In genomic region chr21:43654806-43655489, GRCh38 we compare ENCODE assay signal across 24 cellular contexts. TPM values are rescaled to one million over a fixed set of nuclear protein-coding genes. Genes with fewer than 3 reads are reported as not detected.
DNase-seq lines count a peak whose midpoint lies in the region; ATAC-seq, FAIRE-seq and TF ChIP-seq lines count a peak whose summit lies in the region.
"Had no signal": no experiment of that assay in that cellular context is flagged by ENCODE, and none has a peak within 500 bp of the region (broad histone marks: within the 10 kb centered on the region; RNA-seq: fewer than 3 reads in every experiment).

No MANE protein-coding gene starts in this region.

- H3K27ac Mint-ChIP-seq in activated CD4-positive, alpha-beta T cell treated with anti-CD3 and anti-CD28 coated beads for 36 hours, result peak overlapping the region; percentile 53
- H3K27ac Mint-ChIP-seq in activated CD4-positive, alpha-beta T cell treated with anti-CD3 and anti-CD28 coated beads, Interleukin-2, amount 10 ng/mL, durations not matched to agents 7 days and 5 days, result no peak overlapping the region
- H3K27ac Mint-ChIP-seq: dendritic cell treated with granulocyte-macrophage colony-stimulating factor and Interleukin-4, amounts not matched to agents 40 ng/mL and 50 ng/mL, for 4 days; stimulated activated naive B cell treated with anti-CD40 and anti-IgM and Interleukin-4, amounts not matched to agents 10 μg/mL and 1 μg/mL and 100 μg/mL, for 72 hours; T-helper 2 cell treated with Interferon-gamma antibody and Interleukin-4, amounts not matched to agents 5 μg/mL and 100 μg/mL, for 36 hours had no signal

- POLR2A ChIA-PET in activated CD4-positive, alpha-beta T cell treated with anti-CD3 and anti-CD28 coated beads for 36 hours (lab: Charles Lee), result no interaction called here
- POLR2A ChIA-PET in activated CD4-positive, alpha-beta T cell treated with anti-CD3 and anti-CD28 coated beads, Interleukin-2, amount 10 ng/mL, durations not matched to agents 7 days and 5 days (lab: Charles Lee), result no interaction called here
- POLR2A ChIA-PET in GM10248 (lab: Yijun Ruan, JAX), result no interaction called here

- H3K4me3 Mint-ChIP-seq in activated CD4-positive, alpha-beta T cell treated with anti-CD3 and anti-CD28 coated beads for 36 hours, result no peak overlapping the region
- H3K4me3 Mint-ChIP-seq in activated CD4-positive, alpha-beta T cell treated with anti-CD3 and anti-CD28 coated beads, Interleukin-2, amount 10 ng/mL, durations not matched to agents 7 days and 5 days, result no peak overlapping the region
- H3K4me3 Mint-ChIP-seq: dendritic cell treated with granulocyte-macrophage colony-stimulating factor and Interleukin-4, amounts not matched to agents 40 ng/mL and 50 ng/mL, for 4 days; stimulated activated naive B cell treated with anti-CD40 and anti-IgM and Interleukin-4, amounts not matched to agents 10 μg/mL and 1 μg/mL and 100 μg/mL, for 72 hours; T-helper 2 cell treated with Interferon-gamma antibody and Interleukin-4, amounts not matched to agents 5 μg/mL and 100 μg/mL, for 36 hours had no signal

- no peaks in the 10 kb centered on the region for H3K9me3 ChIP-seq in skeletal muscle satellite cell (replicated peaks; ENCODE audit: low read length)
- H3K9me3 ChIP-seq: ascending aorta, heart right ventricle, psoas muscle, SJCRH30, upper lobe of left lung had no signal

- CTCF ChIA-PET in activated CD4-positive, alpha-beta T cell treated with anti-CD3 and anti-CD28 coated beads for 36 hours (lab: Charles Lee), result interaction anchor here (2.5 kb wide), 1 partner anchor 8 kb away, joined by 15 read pairs; no protein-coding TSS in a partner anchor
- CTCF ChIA-PET in activated CD4-positive, alpha-beta T cell treated with anti-CD3 and anti-CD28 coated beads, Interleukin-2, amount 10 ng/mL, durations not matched to agents 7 days and 5 days (lab: Charles Lee), result interaction anchor here (1.2 to 1.8 kb wide), 3 partner anchors 7 to 17 kb away, joined by 4 to 6 read pairs (median 5); no protein-coding TSS in a partner anchor
- CTCF ChIA-PET in GM10248 (lab: Yijun Ruan, JAX), result interaction anchor here (2.4 kb wide), 1 partner anchor 9 kb away, joined by 13 read pairs; no protein-coding TSS in a partner anchor

- H3K4me1 ChIP-seq in skeletal muscle satellite cell (ENCODE audit: control insufficient read depth, insufficient read depth, low read length), result peaks cover 15% of the 10 kb centered on the region
- H3K4me1 ChIP-seq: psoas muscle, SJCRH30 had no signal

- peak overlapping the region; percentile 11 for H3K4me2 ChIP-seq in skeletal muscle satellite cell (ENCODE audit: low read length)

- no peaks in the 10 kb centered on the region for H3K36me3 ChIP-seq in skeletal muscle satellite cell (ENCODE audit: insufficient read depth, low read length)
- H3K36me3 ChIP-seq: ascending aorta, heart right ventricle, SJCRH30, upper lobe of left lung had no signal

- ATAC-seq in activated CD4-positive, alpha-beta T cell treated with anti-CD3 and anti-CD28 coated beads for 36 hours, result no peak
- no peak for ATAC-seq in HG02938 (IDR thresholded peaks at IDR 0.05; ENCODE audit: unreplicated experiment)
- ATAC-seq: heart right ventricle; psoas muscle; stimulated activated naive B cell treated with anti-CD40 and anti-IgM and Interleukin-4, amounts not matched to agents 10 μg/mL and 1 μg/mL and 100 μg/mL, for 72 hours had no signal

- H3K27me3 ChIP-seq in skeletal muscle satellite cell (ENCODE audit: control insufficient read depth, insufficient read depth, low read length), result no peaks in the 10 kb centered on the region
- H3K27me3 ChIP-seq: ascending aorta, heart right ventricle, SJCRH30, upper lobe of left lung had no signal

- intact Hi-C loops in activated CD4-positive, alpha-beta T cell treated with anti-CD3 and anti-CD28 coated beads for 36 hours (cut with DNase I, micrococcal nuclease), result loop anchor here in 1 of 2 experiments (10.0 kb wide), 3 partner anchors 210 to 680 kb away; partner anchors contain the start of genes AGPAT3 and PKNOX1

- no peaks in the 10 kb centered on the region for H3K36me3 Mint-ChIP-seq in activated CD4-positive, alpha-beta T cell treated with anti-CD3 and anti-CD28 coated beads for 36 hours (ENCODE audit: low read depth)
- H3K36me3 Mint-ChIP-seq in activated CD4-positive, alpha-beta T cell treated with anti-CD3 and anti-CD28 coated beads, Interleukin-2, amount 10 ng/mL, durations not matched to agents 7 days and 5 days (ENCODE audit: low read depth), result no peaks in the 10 kb centered on the region
- H3K36me3 Mint-ChIP-seq: stimulated activated naive B cell treated with anti-CD40 and anti-IgM and Interleukin-4, amounts not matched to agents 10 μg/mL and 1 μg/mL and 100 μg/mL, for 72 hours had no signal

- H3K4me1 Mint-ChIP-seq in activated CD4-positive, alpha-beta T cell treated with anti-CD3 and anti-CD28 coated beads for 36 hours, result peaks cover 12% of the 10 kb centered on the region
- H3K4me1 Mint-ChIP-seq in activated CD4-positive, alpha-beta T cell treated with anti-CD3 and anti-CD28 coated beads, Interleukin-2, amount 10 ng/mL, durations not matched to agents 7 days and 5 days, result peaks cover 15% of the 10 kb centered on the region

- H3K9me3 Mint-ChIP-seq in activated CD4-positive, alpha-beta T cell treated with anti-CD3 and anti-CD28 coated beads for 36 hours (ENCODE audit: low read depth), result no peaks in the 10 kb centered on the region
- H3K9me3 Mint-ChIP-seq in activated CD4-positive, alpha-beta T cell treated with anti-CD3 and anti-CD28 coated beads, Interleukin-2, amount 10 ng/mL, durations not matched to agents 7 days and 5 days, result no peaks in the 10 kb centered on the region
- H3K9me3 Mint-ChIP-seq: dendritic cell treated with granulocyte-macrophage colony-stimulating factor and Interleukin-4, amounts not matched to agents 40 ng/mL and 50 ng/mL, for 4 days; nephron; stimulated activated naive B cell treated with anti-CD40 and anti-IgM and Interleukin-4, amounts not matched to agents 10 μg/mL and 1 μg/mL and 100 μg/mL, for 72 hours; T-helper 2 cell treated with Interferon-gamma antibody and Interleukin-4, amounts not matched to agents 5 μg/mL and 100 μg/mL, for 36 hours had no signal

- no peak for TF ChIP-seq CTCF in epithelial cell of esophagus (IDR thresholded peaks at IDR 0.05; ENCODE audit: insufficient read depth, low read depth, low read length, missing control alignments)
- no peak for TF ChIP-seq CTCF in GM10248 (IDR thresholded peaks at IDR 0.05; ENCODE audit: control extremely low read depth, extremely low read depth, low read depth, missing control alignments)

- DNase-seq in activated CD4-positive, alpha-beta T cell treated with anti-CD3 and anti-CD28 coated beads for 36 hours, result no peak
- DNase-seq in activated CD4-positive, alpha-beta T cell treated with anti-CD3 and anti-CD28 coated beads, Interleukin-2, amount 10 ng/mL, durations not matched to agents 7 days and 5 days, result no peak
- DNase-seq in RCC 7860 (ENCODE audit: low spot score) (peak; percentile 36), epithelial cell of esophagus (ENCODE audit: low read depth) (peak; percentile 67), GM10248 (ENCODE audit: extremely low spot score) (no peak), superior temporal gyrus (ENCODE audit: extremely low spot score) (no peak)
- DNase-seq: activated CD4-positive, CD25-positive, alpha-beta regulatory T cell treated with anti-CD3 and anti-CD28 coated beads, Interleukin-2, amount 50 U/mL, for 72 hours; activated naive CD4-positive, alpha-beta T cell; heart right ventricle; NCI-H1694 treated with DMSO at 0.1 percent for 48 hours; NCI-H510A treated with DMSO at 0.1 percent for 48 hours; psoas muscle; SJCRH30; stimulated activated CD4-positive, alpha-beta T cell treated with anti-CD3 and anti-CD28 coated beads, Interleukin-12 subunit alpha, Interleukin-12 subunit beta, amount 100 ng/mL, for 4 hours; stimulated activated naive B cell treated with anti-CD40 and anti-IgM and Interleukin-4, amounts not matched to agents 10 μg/mL and 1 μg/mL and 100 μg/mL, for 72 hours; upper lobe of left lung had no signal

- no peak overlapping the region for H3K9ac ChIP-seq in skeletal muscle satellite cell (ENCODE audit: low read depth, low read length)

- H3K4me3 ChIP-seq in epithelial cell of esophagus (ENCODE audit: low read length) (no peak overlapping the region), skeletal muscle satellite cell (ENCODE audit: low read length) (no peak overlapping the region)
- H3K4me3 ChIP-seq: ascending aorta, heart right ventricle, psoas muscle, SJCRH30, upper lobe of left lung had no signal

- no peaks in the 10 kb centered on the region for H3K27me3 Mint-ChIP-seq in activated CD4-positive, alpha-beta T cell treated with anti-CD3 and anti-CD28 coated beads for 36 hours
- no peaks in the 10 kb centered on the region for H3K27me3 Mint-ChIP-seq in activated CD4-positive, alpha-beta T cell treated with anti-CD3 and anti-CD28 coated beads, Interleukin-2, amount 10 ng/mL, durations not matched to agents 7 days and 5 days
- H3K27me3 Mint-ChIP-seq: stimulated activated naive B cell treated with anti-CD40 and anti-IgM and Interleukin-4, amounts not matched to agents 10 μg/mL and 1 μg/mL and 100 μg/mL, for 72 hours had no signal

- FAIRE-seq in RCC 7860 (lab: Jason Lieb, UNC), result no peak
- FAIRE-seq: GM19239, islet of Langerhans had no signal

RNA-seq across cellular contexts. Expression of gene HSF2BP, which starts 4.3 kb away (rescaled TPM):
- total RNA-seq in activated CD4-positive, alpha-beta T cell treated with anti-CD3 and anti-CD28 coated beads for 36 hours, result 1 to 10 TPM; 1.5 to 1.6 TPM
- total RNA-seq in activated CD4-positive, alpha-beta T cell treated with anti-CD3 and anti-CD28 coated beads, Interleukin-2, amount 10 ng/mL, durations not matched to agents 7 days and 5 days, result under 1 TPM; 0.56 to 0.72 TPM
- 0.87 and 1.5 TPM in 2 replicates for total RNA-seq in skeletal muscle satellite cell (2012; rRNA removed)

RNA-seq across cellular contexts. Expression of gene RRP1B, which starts 4.4 kb away (rescaled TPM):
- 10 to 100 TPM; 64.0 to 66.7 TPM for total RNA-seq in activated CD4-positive, alpha-beta T cell treated with anti-CD3 and anti-CD28 coated beads for 36 hours
- 10 to 100 TPM; 47.7 to 48.1 TPM for total RNA-seq in activated CD4-positive, alpha-beta T cell treated with anti-CD3 and anti-CD28 coated beads, Interleukin-2, amount 10 ng/mL, durations not matched to agents 7 days and 5 days
- total RNA-seq in skeletal muscle satellite cell (2012; rRNA removed), result 28.0 and 32.7 TPM in 2 replicates

Comparison
In these comparisons a context has a peak if more than half of its experiments do, and no peak if none do; other contexts are left out.
1. DNase-seq: peak in RCC 7860 (single experiment) and epithelial cell of esophagus (single experiment); none in activated CD4-positive, alpha-beta T cell treated with anti-CD3 and anti-CD28 coated beads for 36 hours (single experiment), activated CD4-positive, alpha-beta T cell treated with anti-CD3 and anti-CD28 coated beads, Interleukin-2, amount 10 ng/mL, durations not matched to agents 7 days and 5 days (single experiment), GM10248 (single experiment) and superior temporal gyrus (single experiment).